In the genomic region with DNA sequence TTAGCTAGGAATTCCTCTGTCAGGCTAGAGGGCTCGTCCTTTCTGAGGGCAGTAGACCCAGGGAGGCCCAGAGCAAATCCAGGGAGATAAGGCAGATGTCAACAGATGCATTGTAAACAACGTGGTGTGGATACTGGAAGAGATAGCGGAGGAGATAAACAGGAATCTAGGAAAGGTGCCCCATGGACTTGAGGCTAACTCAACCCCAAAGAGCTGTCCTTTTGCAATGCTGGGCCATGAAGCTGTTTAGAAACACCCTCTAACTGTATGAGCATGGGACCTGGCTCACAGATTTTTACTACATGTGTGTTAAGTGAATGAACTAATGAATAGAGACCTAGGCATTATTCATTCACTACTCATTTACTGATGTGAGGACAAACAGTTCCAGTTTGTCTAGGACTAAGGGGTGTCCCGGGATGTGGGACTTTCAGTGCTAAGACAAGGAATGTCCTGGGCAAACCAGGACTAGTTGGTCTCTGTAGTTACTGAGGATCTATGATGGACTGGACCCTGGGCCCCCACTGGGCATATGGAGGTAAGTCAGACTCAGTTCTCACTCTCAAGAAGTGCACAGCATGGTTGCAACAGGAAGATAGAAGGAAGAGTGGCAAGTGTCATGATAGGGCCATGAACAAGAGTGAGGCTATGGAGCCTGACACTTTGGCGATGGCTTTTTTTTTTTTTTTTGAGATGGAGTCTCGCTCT, we compare ENCODE assay signal across 17 cellular contexts.
A peak's percentile ranks its signal among the peaks of the same experiment; 100 is the strongest.
DNase-seq lines count a peak whose midpoint lies in the region; ATAC-seq, FAIRE-seq and TF ChIP-seq lines count a peak whose summit lies in the region.
"Had no signal": no experiment of that assay in that cellular context is flagged by ENCODE, and none has a peak within 500 bp of the region (broad histone marks: within the 10 kb centered on the region; RNA-seq: fewer than 3 reads in every experiment).

No MANE protein-coding gene starts in this region.

- FAIRE-seq in HepG2 (lab: Jason Lieb, UNC) = peak; percentile 53
- FAIRE-seq: A549, GM12892 had no signal

- H3K27me3 Mint-ChIP-seq in brain = peaks cover 3% of the 10 kb centered on the region

- WGBS in HepG2 (ENCODE audit: low lambda C conversion rate) = 28% methylated on average over 6 of the region's 6 CpGs

- no peak overlapping the region for H3K4me3 Mint-ChIP-seq in brain

- CTCF ChIA-PET in HepG2 (lab: Yijun Ruan, JAX; ENCODE audit: low intra/inter-chr PET ratio, low total read pairs) = no interaction called here

- BruUV-seq in HepG2 (replicated peaks; lab: Mats Ljungman, UMichigan) = no TSS peak

- no peak for TF ChIP-seq CTCF in brain (conservative IDR thresholded peaks at IDR 0.05)
- no peak for TF ChIP-seq CTCF in HepG2 (CRISPR knock-in tag; IDR thresholded peaks at IDR 0.05)
- no peak for TF ChIP-seq CTCF in brain microvascular endothelial cell (IDR thresholded peaks at IDR 0.05; ENCODE audit: low read depth, low read length, missing control alignments)

- peak; percentile 62 for DNase-seq in HuH-7 (ENCODE audit: low spot score)
- peak; percentile 84 for DNase-seq in HepG2 (ENCODE audit: low spot score)
- DNase-seq in stimulated activated CD4-positive, alpha-beta T cell treated with anti-CD3 and anti-CD28 coated beads, Interleukin-12 subunit alpha, Interleukin-12 subunit beta, amount 100 ng/mL, for 4 hours = no peak
- DNase-seq in brain microvascular endothelial cell = no peak
- DNase-seq in NCI-H2171 treated with DMSO at 0.1 percent for 48 hours (lab: John Stamatoyannopoulos, UW) = no peak
- DNase-seq: C1 segment of cervical spinal cord, DMS 273 treated with DMSO at 0.1 percent for 48 hours, GM23248, KBM-7, MV-4-11, NCI-H1417 treated with DMSO at 0.1 percent for 48 hours, NCI-H2029, NCI-H510A had no signal

- H3K4me3 ChIP-seq in HepG2 (replicated peaks in 1 of 3; ENCODE audit: insufficient read depth in 1 of 3, low read depth in 2 of 3, low read length in 3 of 3) (peak overlapping the region in 2 of 3 experiments; percentile 7 to 51; a peak in 3 of 6 replicates), brain microvascular endothelial cell (ENCODE audit: low read depth, low read length) (no peak overlapping the region)
- H3K4me3 ChIP-seq: A549, GM23248 had no signal

- peaks cover 7 to 13% (median 11%) of the 10 kb centered on the region in 5 experiments for H3K9me3 Mint-ChIP-seq in brain

- no peaks in the 10 kb centered on the region for H3K79me2 ChIP-seq in HepG2 (ENCODE audit: insufficient read depth, low read length)

- H3K36me3 ChIP-seq in HepG2 (replicated peaks in 1 of 2; ENCODE audit: control insufficient read depth in 1 of 2, insufficient read depth in 2 of 2, low read length in 2 of 2) (no peaks in the 10 kb centered on the region), brain microvascular endothelial cell (replicated peaks) (no peaks in the 10 kb centered on the region)

- peak overlapping the region in 3 of 5 experiments; percentile 7 to 96 (median 78) for H3K27ac Mint-ChIP-seq in brain

- H3K36me3 Mint-ChIP-seq in brain = peaks cover 6% of the 10 kb centered on the region

- in situ Hi-C loops in HepG2 (cut with HindIII; ENCODE audit: extremely low pct_ligation_motif_present, low pct_unique_long_range_greater_than_20kb) (no loop called here), brain microvascular endothelial cell (cut with HindIII; ENCODE audit: low pct_ligation_motif_present, low sequenced_read_pairs) (no loop called here)

- H3K27ac ChIP-seq in HepG2 (ENCODE audit: extremely low read length, insufficient read depth, low read length) (peak overlapping the region; percentile 29), temporal lobe (ENCODE audit: low read depth, low read length) (peak overlapping the region; percentile 98), brain microvascular endothelial cell (no peak overlapping the region)
- H3K27ac ChIP-seq: A549, GM23248 had no signal

- POLR2A ChIA-PET in HepG2 (lab: Yijun Ruan, JAX) = interaction anchor here (0.7 to 3.7 kb wide), 7 partner anchors 10 to 357 kb away, joined by 3 to 20 read pairs (median 6); no protein-coding TSS in a partner anchor

- H3K4me1 ChIP-seq in HepG2 (ENCODE audit: insufficient read depth, low read length) = peaks cover 67% of the 10 kb centered on the region
- H3K4me1 ChIP-seq: A549 had no signal

- H3K9ac ChIP-seq in HepG2 (ENCODE audit: insufficient read depth, low read depth, low read length) = peak overlapping the region; percentile 29; the same call in 1 of the 2 replicates
- H3K9ac ChIP-seq: GM23248 had no signal

- H3K9me3 ChIP-seq in HepG2 (ENCODE audit: low read length) = peaks cover 15% of the 10 kb centered on the region

- H3K4me1 Mint-ChIP-seq in brain = peaks cover 37% of the 10 kb centered on the region

- peak overlapping the region; percentile 72 for H3K4me2 ChIP-seq in HepG2 (ENCODE audit: low read depth, low read length)
- H3K4me2 ChIP-seq: A549 had no signal

- TF ChIP-seq POLR2A in HepG2 (IDR thresholded peaks at IDR 0.05; ENCODE audit: insufficient read depth in 1 of 2, low read depth in 2 of 2, low read length in 2 of 2) = no peak

- H4K20me1 ChIP-seq in HepG2 (ENCODE audit: insufficient read depth, low read length) = no peaks in the 10 kb centered on the region

- H3K27me3 ChIP-seq in HepG2 (ENCODE audit: control insufficient read depth in 1 of 2, insufficient read depth in 2 of 2, low read length in 2 of 2) = no peaks in the 10 kb centered on the region
- no peaks in the 10 kb centered on the region for H3K27me3 ChIP-seq in brain microvascular endothelial cell (replicated peaks)

- TF ChIP-seq EP300 in HepG2 (IDR thresholded peaks at IDR 0.05; ENCODE audit: low read depth in 2 of 2, low read length in 2 of 2) (peak in 1 of 2 experiments; percentile 94; a peak in 2 of 4 replicates), HepG2 (CRISPR knock-in tag; IDR thresholded peaks at IDR 0.05; ENCODE audit: borderline replicate concordance) (peak; percentile 68; the same call in 1 of the 2 replicates)

- H2AFZ ChIP-seq in HepG2 (ENCODE audit: low read length) = no peak overlapping the region
- H2AFZ ChIP-seq: GM23248 had no signal

- intact Hi-C loops in HepG2 (cut with micrococcal nuclease; ENCODE audit: unreplicated experiment) = loop anchor here (2.0 kb wide), 2 partner anchors 18 to 22 kb away; no protein-coding TSS in a partner anchor

- peak; percentile 48 for ATAC-seq in HepG2
- ATAC-seq: A549 had no signal

- TF ChIP-seq RAD21 in HepG2 (CRISPR knock-in tag; IDR thresholded peaks at IDR 0.05) = no peak

TF ChIP-seq in HepG2, 621 proteins besides CTCF, POLR2A, EP300 and RAD21 (continues in another document):
- TF ChIP-seq SALL2 (CRISPR knock-in tag; IDR thresholded peaks at IDR 0.05) = no peak
- no peak for TF ChIP-seq KMT2A (CRISPR knock-in tag; IDR thresholded peaks at IDR 0.05)
- no peak for TF ChIP-seq ATAD3A (CRISPR knock-in tag; IDR thresholded peaks at IDR 0.05)
- no peak for TF ChIP-seq SRSF1 (optimal IDR thresholded peaks at IDR 0.05; ENCODE audit: low read depth, low read length)
- TF ChIP-seq, protein P1, sequence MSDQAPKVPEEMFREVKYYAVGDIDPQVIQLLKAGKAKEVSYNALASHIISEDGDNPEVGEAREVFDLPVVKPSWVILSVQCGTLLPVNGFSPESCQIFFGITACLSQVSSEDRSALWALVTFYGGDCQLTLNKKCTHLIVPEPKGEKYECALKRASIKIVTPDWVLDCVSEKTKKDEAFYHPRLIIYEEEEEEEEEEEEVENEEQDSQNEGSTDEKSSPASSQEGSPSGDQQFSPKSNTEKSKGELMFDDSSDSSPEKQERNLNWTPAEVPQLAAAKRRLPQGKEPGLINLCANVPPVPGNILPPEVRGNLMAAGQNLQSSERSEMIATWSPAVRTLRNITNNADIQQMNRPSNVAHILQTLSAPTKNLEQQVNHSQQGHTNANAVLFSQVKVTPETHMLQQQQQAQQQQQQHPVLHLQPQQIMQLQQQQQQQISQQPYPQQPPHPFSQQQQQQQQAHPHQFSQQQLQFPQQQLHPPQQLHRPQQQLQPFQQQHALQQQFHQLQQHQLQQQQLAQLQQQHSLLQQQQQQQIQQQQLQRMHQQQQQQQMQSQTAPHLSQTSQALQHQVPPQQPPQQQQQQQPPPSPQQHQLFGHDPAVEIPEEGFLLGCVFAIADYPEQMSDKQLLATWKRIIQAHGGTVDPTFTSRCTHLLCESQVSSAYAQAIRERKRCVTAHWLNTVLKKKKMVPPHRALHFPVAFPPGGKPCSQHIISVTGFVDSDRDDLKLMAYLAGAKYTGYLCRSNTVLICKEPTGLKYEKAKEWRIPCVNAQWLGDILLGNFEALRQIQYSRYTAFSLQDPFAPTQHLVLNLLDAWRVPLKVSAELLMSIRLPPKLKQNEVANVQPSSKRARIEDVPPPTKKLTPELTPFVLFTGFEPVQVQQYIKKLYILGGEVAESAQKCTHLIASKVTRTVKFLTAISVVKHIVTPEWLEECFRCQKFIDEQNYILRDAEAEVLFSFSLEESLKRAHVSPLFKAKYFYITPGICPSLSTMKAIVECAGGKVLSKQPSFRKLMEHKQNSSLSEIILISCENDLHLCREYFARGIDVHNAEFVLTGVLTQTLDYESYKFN (CRISPR knock-in tag; conservative IDR thresholded peaks at IDR 0.05) = peak; percentile 87
- no peak for TF ChIP-seq ZEB1 (IDR thresholded peaks at IDR 0.05; ENCODE audit: insufficient replicate concordance, low read depth)
- TF ChIP-seq TCF7 (IDR thresholded peaks at IDR 0.05; ENCODE audit: low read depth) = peak; percentile 57
- no peak for TF ChIP-seq HNF4G (IDR thresholded peaks at IDR 0.05; ENCODE audit: borderline replicate concordance, low read depth, low read length)
- no peak for TF ChIP-seq HNF4G (CRISPR knock-in tag; IDR thresholded peaks at IDR 0.05; ENCODE audit: borderline replicate concordance, low read depth)
- TF ChIP-seq, protein P2, sequence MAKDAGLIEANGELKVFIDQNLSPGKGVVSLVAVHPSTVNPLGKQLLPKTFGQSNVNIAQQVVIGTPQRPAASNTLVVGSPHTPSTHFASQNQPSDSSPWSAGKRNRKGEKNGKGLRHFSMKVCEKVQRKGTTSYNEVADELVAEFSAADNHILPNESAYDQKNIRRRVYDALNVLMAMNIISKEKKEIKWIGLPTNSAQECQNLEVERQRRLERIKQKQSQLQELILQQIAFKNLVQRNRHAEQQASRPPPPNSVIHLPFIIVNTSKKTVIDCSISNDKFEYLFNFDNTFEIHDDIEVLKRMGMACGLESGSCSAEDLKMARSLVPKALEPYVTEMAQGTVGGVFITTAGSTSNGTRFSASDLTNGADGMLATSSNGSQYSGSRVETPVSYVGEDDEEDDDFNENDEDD (CRISPR knock-in tag; IDR thresholded peaks at IDR 0.05; ENCODE audit: borderline replicate concordance) = peak; percentile 29; the same call in 1 of the 2 replicates
- no peak for TF ChIP-seq ZNF333 (CRISPR knock-in tag; IDR thresholded peaks at IDR 0.05; ENCODE audit: borderline replicate concordance)
- no peak for TF ChIP-seq ZNF589 (CRISPR knock-in tag; conservative IDR thresholded peaks at IDR 0.05)
- TF ChIP-seq MBNL3 (CRISPR knock-in tag; conservative IDR thresholded peaks at IDR 0.05) = no peak
- peak; percentile 55; the same call in 1 of the 2 replicates for TF ChIP-seq ZNF746 (CRISPR knock-in tag; IDR thresholded peaks at IDR 0.05)
- TF ChIP-seq ZNF292 (CRISPR knock-in tag; IDR thresholded peaks at IDR 0.05; ENCODE audit: borderline replicate concordance, low read depth) = 0 out of 2 replicates have a peak, but pooled peaks have one; percentile 20

Comparison
In these comparisons a context has a peak if more than half of its experiments do, and no peak if none do; other contexts are left out.
1. DNase-seq: peak in HuH-7 (single experiment) and HepG2 (single experiment); none in stimulated activated CD4-positive, alpha-beta T cell treated with anti-CD3 and anti-CD28 coated beads, Interleukin-12 subunit alpha, Interleukin-12 subunit beta, amount 100 ng/mL, for 4 hours (single experiment), brain microvascular endothelial cell (single experiment) and NCI-H2171 treated with DMSO at 0.1 percent for 48 hours (single experiment).